ENCODE assay signal across 11 cellular contexts in genomic region chr17:80959330-80960036, GRCh38. TPM values are rescaled to one million over a fixed set of nuclear protein-coding genes. Genes with fewer than 3 reads are reported as not detected.
DNase-seq lines count a peak whose midpoint lies in the region; ATAC-seq and TF ChIP-seq lines count a peak whose summit lies in the region.
"Had no signal": no experiment of that assay in that cellular context is flagged by ENCODE, and none has a peak within 500 bp of the region (broad histone marks: within the 10 kb centered on the region; RNA-seq: fewer than 3 reads in every experiment).

No MANE protein-coding gene starts in this region.

- H3K36me3 ChIP-seq in lung (ENCODE audit: control insufficient read depth in 2 of 2, insufficient read depth in 2 of 2, low read length in 2 of 2): peaks cover 0 to 27% of the 10 kb centered on the region in 2 donors
- no peaks in the 10 kb centered on the region for H3K36me3 ChIP-seq in transverse colon

- H3K4me1 ChIP-seq in lung (ENCODE audit: control insufficient read depth in 2 of 2, insufficient read depth in 2 of 2, low read length in 2 of 2) (peaks cover 0 to 13% of the 10 kb centered on the region in 2 donors), transverse colon (peaks cover 11 to 32% (median 18%) of the 10 kb centered on the region in 4 donors)

- TF ChIP-seq POLR2A in transverse colon (IDR thresholded peaks at IDR 0.05): no peak

- H3K4me3 ChIP-seq in LNCaP clone FGC (ENCODE audit: low read depth, low read length) (no peak overlapping the region), dorsolateral prefrontal cortex (no peak overlapping the region), lung (no peak overlapping the region), transverse colon (no peak overlapping the region)
- H3K4me3 ChIP-seq: suprapubic skin had no signal

- H3K27me3 ChIP-seq in dorsolateral prefrontal cortex (no peaks in the 10 kb centered on the region), lung (ENCODE audit: control insufficient read depth, insufficient read depth) (no peaks in the 10 kb centered on the region), transverse colon (no peaks in the 10 kb centered on the region)
- H3K27me3 ChIP-seq: suprapubic skin had no signal

- peak overlapping the region in 57 of 59 donors; percentile 18 to 94 (median 72) for H3K27ac ChIP-seq in dorsolateral prefrontal cortex
- peak overlapping the region; percentile 50 to 93 for H3K27ac ChIP-seq in lung (ENCODE audit: low read depth in 1 of 2, low read length in 1 of 2)
- peak overlapping the region; percentile 81 to 92 (median 86) for H3K27ac ChIP-seq in transverse colon
- H3K27ac ChIP-seq: suprapubic skin had no signal

- peak; percentile 30 for TF ChIP-seq EP300 in transverse colon (IDR thresholded peaks at IDR 0.05; ENCODE audit: low read depth)

- TF ChIP-seq CTCF in LNCaP clone FGC (IDR thresholded peaks at IDR 0.05; ENCODE audit: control insufficient read depth, extremely low read depth, insufficient read depth) (no peak), dorsolateral prefrontal cortex (IDR thresholded peaks at IDR 0.05 in 54 of 56, conservative IDR thresholded peaks at IDR 0.05 in 2 of 56; ENCODE audit: low read depth in 1 of 56, partially characterized antibody in 56 of 56) (peak in 1 of 56 donors; percentile 3), lung (IDR thresholded peaks at IDR 0.05; ENCODE audit: control extremely low read depth, extremely low read depth) (no peak), transverse colon (IDR thresholded peaks at IDR 0.05) (no peak)

- H3K36me3 Mint-ChIP-seq in natural killer cell treated with Interleukin-12 subunit alpha and Interleukin-12 subunit beta and Interleukin-15 and Interleukin-18, amount 100 ng/mL, for 72 hours: no peaks in the 10 kb centered on the region

- WGBS in lung, 2 donors: 67 to 88% methylated on average over 21 to 23 of the region's 23 CpGs
- WGBS in transverse colon (ENCODE audit: low coverage in 1 of 2), 2 donors: 62% methylated on average over 23 of the region's 23 CpGs; no CpG with 5 or more reads in 1 of the 2 donors

- no peak for ATAC-seq in lung (ENCODE audit: insufficient read depth, low FRiP score)
- ATAC-seq in natural killer cell treated with Interleukin-12 subunit alpha and Interleukin-12 subunit beta and Interleukin-15 and Interleukin-18, amount 100 ng/mL, for 72 hours: no peak

- no peaks in the 10 kb centered on the region for H3K4me1 Mint-ChIP-seq in natural killer cell treated with Interleukin-12 subunit alpha and Interleukin-12 subunit beta and Interleukin-15 and Interleukin-18, amount 100 ng/mL, for 72 hours (ENCODE audit: low read depth in 2 of 2)
- H3K4me1 Mint-ChIP-seq: memory B cell had no signal

- intact Hi-C loops in dorsolateral prefrontal cortex (cut with DNase I): no loop called here
- intact Hi-C loops in transverse colon (cut with DNase I; ENCODE audit: low total_unique reads): no loop called here

- no peaks in the 10 kb centered on the region for H3K27me3 Mint-ChIP-seq in natural killer cell treated with Interleukin-12 subunit alpha and Interleukin-12 subunit beta and Interleukin-15 and Interleukin-18, amount 100 ng/mL, for 72 hours
- H3K27me3 Mint-ChIP-seq: memory B cell had no signal

- DNase-seq in LNCaP clone FGC (ENCODE audit: low read depth) (peak; percentile 89), dorsolateral prefrontal cortex (peak in 4 of 10 donors; percentile 46 to 60 (median 58)), lung (ENCODE audit: low spot score) (peak; percentile 45), transverse colon (peak; percentile 72), NCI-H748 (lab: John Stamatoyannopoulos, UW; ENCODE audit: unreplicated experiment) (no peak), iPS-NIHi7 (ENCODE audit: extremely low spot score) (no peak)
- no peak for DNase-seq in natural killer cell treated with Interleukin-12 subunit alpha and Interleukin-12 subunit beta and Interleukin-15 and Interleukin-18, amount 100 ng/mL, for 72 hours (ENCODE audit: low spot score)
- no peak for DNase-seq in activated CD8-positive, alpha-beta memory T cell treated with anti-CD3 and anti-CD28 coated beads, Interleukin-2, amount 50 U/mL, for 4 hours
- DNase-seq: activated T-cell treated with anti-CD3 and anti-CD28 coated beads, Interleukin-2, amount 50 U/mL, for 1 hour had no signal

- in situ Hi-C loops in transverse colon (cut with MboI; ENCODE audit: low pct_ligation_motif_present in 1 of 4, low pct_unique_long_range_greater_than_20kb in 1 of 4, low sequenced_read_pairs in 3 of 4): no loop called here

- H3K27ac Mint-ChIP-seq in natural killer cell treated with Interleukin-12 subunit alpha and Interleukin-12 subunit beta and Interleukin-15 and Interleukin-18, amount 100 ng/mL, for 72 hours: no peak overlapping the region
- H3K27ac Mint-ChIP-seq: memory B cell had no signal

- H3K9me3 Mint-ChIP-seq in natural killer cell treated with Interleukin-12 subunit alpha and Interleukin-12 subunit beta and Interleukin-15 and Interleukin-18, amount 100 ng/mL, for 72 hours: no peaks in the 10 kb centered on the region
- H3K9me3 Mint-ChIP-seq: memory B cell had no signal

- H3K4me3 Mint-ChIP-seq in natural killer cell treated with Interleukin-12 subunit alpha and Interleukin-12 subunit beta and Interleukin-15 and Interleukin-18, amount 100 ng/mL, for 72 hours: no peak overlapping the region
- H3K4me3 Mint-ChIP-seq: memory B cell had no signal

- H3K9me3 ChIP-seq in lung (ENCODE audit: control insufficient read depth in 2 of 2, insufficient read depth in 1 of 2, low read length in 1 of 2): peaks cover 0 to 3% of the 10 kb centered on the region in 2 donors
- H3K9me3 ChIP-seq in transverse colon: no peaks in the 10 kb centered on the region
- H3K9me3 ChIP-seq: suprapubic skin had no signal

RNA-seq across cellular contexts. Expression of gene CHMP6, which starts 32.2 kb away (rescaled TPM):
- total RNA-seq in dorsolateral prefrontal cortex (10 to 100 TPM; 15.4 to 33.4 (median 22.0) TPM), lung (10 to 100 TPM; 18.2 to 36.3 TPM), transverse colon (100 to 1,000 TPM in 1 of 4 donors, 10 to 100 TPM in 3; 38.6 to 107 (median 41.7) TPM)
- 10 to 100 TPM; 31.5 to 32.9 TPM for polyA plus RNA-seq in lung
- 10 to 100 TPM; 33.1 to 43.7 TPM for total RNA-seq in natural killer cell treated with Interleukin-12 subunit alpha and Interleukin-12 subunit beta and Interleukin-15 and Interleukin-18, amount 100 ng/mL, for 72 hours

Comparison
In these comparisons a context has a peak if more than half of its experiments do, and no peak if none do; other contexts are left out.
1. DNase-seq: peak in LNCaP clone FGC (single experiment), lung (single experiment) and transverse colon (single experiment); none in NCI-H748 (single experiment), natural killer cell treated with Interleukin-12 subunit alpha and Interleukin-12 subunit beta and Interleukin-15 and Interleukin-18, amount 100 ng/mL, for 72 hours (single experiment), activated CD8-positive, alpha-beta memory T cell treated with anti-CD3 and anti-CD28 coated beads, Interleukin-2, amount 50 U/mL, for 4 hours (single experiment) and iPS-NIHi7 (single experiment).
2. Peak in every context shown above with its lines, with median percentiles within 50 percentile points of each other: H3K27ac ChIP-seq.